Comparison of ENCODE assay signal across 8 cellular contexts in genomic region chr4:169621754-169622481, GRCh38. TPM values are rescaled to one million over a fixed set of nuclear protein-coding genes. Genes with fewer than 3 reads are reported as not detected.
DNase-seq lines count a peak whose midpoint lies in the region; ATAC-seq and TF ChIP-seq lines count a peak whose summit lies in the region.

No MANE protein-coding gene starts in this region.

- no peak overlapping the region for H3K4me2 ChIP-seq in neuronal stem cell (ENCODE audit: insufficient read depth, low read length, poor library complexity, severe bottlenecking)

- no peaks in the 10 kb centered on the region for H3K9me3 Mint-ChIP-seq in activated T-cell treated with anti-CD3 and anti-CD28 coated beads, Interleukin-2, amount 50 U/mL, for 72 hours

- peaks cover 73% of the 10 kb centered on the region for H3K4me1 Mint-ChIP-seq in activated T-cell treated with anti-CD3 and anti-CD28 coated beads, Interleukin-2, amount 50 U/mL, for 72 hours (ENCODE audit: low read depth)

- intact Hi-C loops in Right ventricle myocardium inferior (cut with DNase I) = no loop called here

- peak overlapping the region; percentile 96 to 99 for H3K4me3 Mint-ChIP-seq in activated T-cell treated with anti-CD3 and anti-CD28 coated beads, Interleukin-2, amount 50 U/mL, for 72 hours

- H3K27me3 ChIP-seq in cardiac muscle cell (no peaks in the 10 kb centered on the region), MG63 (no peaks in the 10 kb centered on the region), neuronal stem cell (ENCODE audit: control insufficient read depth in 3 of 3, insufficient read depth in 3 of 3, low read depth in 1 of 3, low read length in 3 of 3) (no peaks in the 10 kb centered on the region)

- WGBS in neuronal stem cell (ENCODE audit: extremely low coverage in 2 of 2, insufficient read length in 2 of 2, insufficient replicate concordance in 1 of 2), 2 donors = no CpG with 5 or more reads among the region's 6 CpGs

- H3K27ac ChIP-seq in cardiac muscle cell (no peak overlapping the region), neuronal stem cell (replicated peaks; ENCODE audit: low read length) (no peak overlapping the region)

- no peak overlapping the region for H4K91ac ChIP-seq in neuronal stem cell (ENCODE audit: low read depth, low read length, poor library complexity)

- H2BK120ac ChIP-seq in neuronal stem cell (ENCODE audit: low read depth, low read length) = no peak overlapping the region

- H3K18ac ChIP-seq in neuronal stem cell (ENCODE audit: low read length) = no peak overlapping the region

- no peak overlapping the region for H2BK5ac ChIP-seq in neuronal stem cell (ENCODE audit: low read length)

- H2AK5ac ChIP-seq in neuronal stem cell (ENCODE audit: low read depth, low read length) = no peak overlapping the region

- H2BK15ac ChIP-seq in neuronal stem cell (ENCODE audit: low read length) = no peak overlapping the region

- no peak for TF ChIP-seq CTCF in cardiac muscle cell (IDR thresholded peaks at IDR 0.05; ENCODE audit: low read depth, low read length)

- no peak overlapping the region for H3K23ac ChIP-seq in neuronal stem cell (ENCODE audit: low read depth, low read length, poor library complexity)

- no peak overlapping the region for H2AFZ ChIP-seq in neuronal stem cell (ENCODE audit: low read length)

- no peak overlapping the region for H4K8ac ChIP-seq in neuronal stem cell (ENCODE audit: low read depth, low read length)

- no peaks in the 10 kb centered on the region for H3K27me3 Mint-ChIP-seq in activated T-cell treated with anti-CD3 and anti-CD28 coated beads, Interleukin-2, amount 50 U/mL, for 72 hours (ENCODE audit: low read depth)

- H3K27ac Mint-ChIP-seq in activated T-cell treated with anti-CD3 and anti-CD28 coated beads, Interleukin-2, amount 50 U/mL, for 72 hours = peak overlapping the region; percentile 91

- no peak overlapping the region for H3K4ac ChIP-seq in neuronal stem cell (ENCODE audit: low read length)

- H3K36me3 Mint-ChIP-seq in activated T-cell treated with anti-CD3 and anti-CD28 coated beads, Interleukin-2, amount 50 U/mL, for 72 hours (ENCODE audit: insufficient read depth in 2 of 2) = peaks cover 0 to 2% of the 10 kb centered on the region in 2 donors

- H3K4me3 ChIP-seq in cardiac muscle cell = peak overlapping the region; percentile 75
- H3K4me3 ChIP-seq in MG63 = peak overlapping the region; percentile 72
- peak overlapping the region; percentile 8 for H3K4me3 ChIP-seq in iPS-11a (ENCODE audit: low read depth, low read length)
- peak overlapping the region in 1 of 2 donors; percentile 72 for H3K4me3 ChIP-seq in neuronal stem cell (ENCODE audit: low read length in 2 of 2)

- no peaks in the 10 kb centered on the region for H3K9me3 ChIP-seq in cardiac muscle cell (ENCODE audit: low read depth)
- no peaks in the 10 kb centered on the region for H3K9me3 ChIP-seq in MG63
- H3K9me3 ChIP-seq in neuronal stem cell (replicated peaks in 1 of 2; ENCODE audit: control insufficient read depth in 2 of 2, insufficient read depth in 1 of 2, low read depth in 1 of 2, low read length in 2 of 2) = no peaks in the 10 kb centered on the region

- peak in 1 of 2 donors; percentile 62 for DNase-seq in cardiac muscle cell (ENCODE audit: low read depth in 1 of 2, low spot score in 1 of 2)
- DNase-seq in Right ventricle myocardium inferior (ENCODE audit: missing footprints) = no peak
- DNase-seq in MG63 = no peak
- peak; percentile 36 to 42 for DNase-seq in activated T-cell treated with anti-CD3 and anti-CD28 coated beads, Interleukin-2, amount 50 U/mL, for 72 hours
- DNase-seq in stimulated activated naive CD8-positive, alpha-beta T cell treated with anti-CD3 and anti-CD28 coated beads, Interleukin-15, Interleukin-2, amounts not matched to agents 100 U/mL and 50 U/mL, for 24 hours = peak; percentile 10
- DNase-seq in neuronal stem cell (ENCODE audit: low spot score) = no peak
- DNase-seq in Ammon's horn (ENCODE audit: low spot score) = no peak

- ATAC-seq in Right ventricle myocardium inferior = no peak
- ATAC-seq in activated T-cell treated with anti-CD3 and anti-CD28 coated beads, Interleukin-2, amount 50 U/mL, for 72 hours (replicated peaks in 1 of 2) = peak; percentile 46 to 49
- ATAC-seq in stimulated activated naive CD8-positive, alpha-beta T cell treated with anti-CD3 and anti-CD28 coated beads, Interleukin-15, Interleukin-2, amounts not matched to agents 100 U/mL and 50 U/mL, for 24 hours = peak; percentile 12

- no peaks in the 10 kb centered on the region for H3K36me3 ChIP-seq in cardiac muscle cell
- H3K36me3 ChIP-seq in MG63 = no peaks in the 10 kb centered on the region
- H3K36me3 ChIP-seq in neuronal stem cell (replicated peaks in 1 of 2; ENCODE audit: control insufficient read depth in 2 of 2, insufficient read depth in 2 of 2, low read length in 2 of 2) = no peaks in the 10 kb centered on the region

- H3K9ac ChIP-seq in neuronal stem cell (ENCODE audit: low read depth, low read length, poor library complexity) = no peak overlapping the region

- no peaks in the 10 kb centered on the region for H3K79me1 ChIP-seq in neuronal stem cell (ENCODE audit: low read depth, low read length)

- H2BK12ac ChIP-seq in neuronal stem cell (ENCODE audit: low read length) = no peak overlapping the region

- H3K14ac ChIP-seq in neuronal stem cell (ENCODE audit: low read length) = no peak overlapping the region

- H3K4me1 ChIP-seq in cardiac muscle cell (ENCODE audit: low read depth) = peaks cover 9% of the 10 kb centered on the region
- H3K4me1 ChIP-seq in neuronal stem cell (ENCODE audit: control insufficient read depth in 2 of 2, insufficient read depth in 1 of 2, low read depth in 1 of 2, low read length in 2 of 2) = no peaks in the 10 kb centered on the region

RNA-seq across cellular contexts. Expression of gene CLCN3, which starts 1.5 kb away (rescaled TPM):
- 34.8 and 48.7 TPM in 2 replicates for total RNA-seq in cardiac muscle cell
- 22.4 and 24.4 TPM in 2 replicates for polyA plus RNA-seq in cardiac muscle cell
- total RNA-seq in Right ventricle myocardium inferior = 58.3 TPM
- total RNA-seq in MG63 (2014; rRNA removed; shearing (Covaris generic); ENCODE audit: low replicate concordance) = 1.9 and 6.1 TPM in 2 replicates
- total RNA-seq in activated T-cell treated with anti-CD3 and anti-CD28 coated beads, Interleukin-2, amount 50 U/mL, for 72 hours = 10 to 100 TPM; 28.7 to 31.1 TPM
- 22.6 TPM for polyA plus RNA-seq in neuronal stem cell (2013, experiment 1 of 2)
- polyA plus RNA-seq in neuronal stem cell (2013, experiment 2 of 2) = 20.7 TPM

RNA-seq across cellular contexts. Expression of gene NEK1, which starts 9.5 kb away (rescaled TPM):
- total RNA-seq in cardiac muscle cell = 5.1 and 11.3 TPM in 2 replicates
- polyA plus RNA-seq in cardiac muscle cell = 17.0 and 27.1 TPM in 2 replicates
- 13.8 TPM for total RNA-seq in Right ventricle myocardium inferior
- total RNA-seq in MG63 (2014; rRNA removed; shearing (Covaris generic); ENCODE audit: low replicate concordance) = 2.1 and 2.4 TPM in 2 replicates
- 10 to 100 TPM; 15.1 to 15.7 TPM for total RNA-seq in activated T-cell treated with anti-CD3 and anti-CD28 coated beads, Interleukin-2, amount 50 U/mL, for 72 hours
- polyA plus RNA-seq in neuronal stem cell (2013, experiment 1 of 2) = 10.4 TPM
- 10.0 TPM for polyA plus RNA-seq in neuronal stem cell (2013, experiment 2 of 2)

Comparison
In these comparisons a context has a peak if more than half of its experiments do, and no peak if none do; other contexts are left out.
1. DNase-seq: peak in activated T-cell treated with anti-CD3 and anti-CD28 coated beads, Interleukin-2, amount 50 U/mL, for 72 hours (2 of 2) and stimulated activated naive CD8-positive, alpha-beta T cell treated with anti-CD3 and anti-CD28 coated beads, Interleukin-15, Interleukin-2, amounts not matched to agents 100 U/mL and 50 U/mL, for 24 hours (single experiment); none in Right ventricle myocardium inferior (single experiment), MG63 (single experiment), neuronal stem cell (single experiment) and Ammon's horn (single experiment).